In genomic region chr5:111999286-111999685, GRCh38 we compare ENCODE assay signal across 18 cellular contexts.
A peak's percentile ranks its signal among the peaks of the same experiment; 100 is the strongest.
DNase-seq lines count a peak whose midpoint lies in the region; ATAC-seq and TF ChIP-seq lines count a peak whose summit lies in the region.
"Had no signal": no experiment of that assay in that cellular context is flagged by ENCODE, and none has a peak within 500 bp of the region (broad histone marks: within the 10 kb centered on the region; RNA-seq: fewer than 3 reads in every experiment).

No MANE protein-coding gene starts in this region.

- no peaks in the 10 kb centered on the region for H3K79me2 ChIP-seq in GM23248 (ENCODE audit: insufficient read depth)

- peak; percentile 68 for DNase-seq in GM23248
- peak; percentile 49 for DNase-seq in adipocyte (ENCODE audit: low read depth)
- peak; percentile 69 for DNase-seq in fibroblast of the aortic adventitia (ENCODE audit: low read depth)
- DNase-seq in thoracic aorta (ENCODE audit: low spot score) = no peak
- DNase-seq in NCI-H748 treated with DMSO at 0.1 percent for 48 hours (lab: John Stamatoyannopoulos, UW) = no peak
- DNase-seq in CD1c-positive myeloid dendritic cell (ENCODE audit: extremely low spot score) = no peak
- DNase-seq: DMS53; effector CD4-positive, alpha-beta T cell; GOT3; hypothalamus; NCI-H1048; NCI-H2081; NCI-H524 treated with DMSO at 0.1 percent for 48 hours; OCI-M1; small intestine; stimulated activated CD8-positive, alpha-beta memory T cell treated with anti-CD3 and anti-CD28 coated beads, Interleukin-4, amount 100 ng/mL, for 48 hours had no signal

- WGBS in GM23248 (ENCODE audit: low coverage in 1 of 2, low lambda C conversion rate in 2 of 2, missing lambda C conversion rate in 2 of 2), 2 experiments = 33 to 36% methylated on average over 1 of the region's 1 CpG

- H3K4me3 ChIP-seq in GM23248 (no peak overlapping the region), adipocyte (ENCODE audit: low read length) (no peak overlapping the region), fibroblast of the aortic adventitia (ENCODE audit: low read depth, low read length) (no peak overlapping the region), thoracic aorta (no peak overlapping the region)

- H3K27ac ChIP-seq in GM23248 (peak overlapping the region; percentile 86), thoracic aorta (no peak overlapping the region)

- H2AFZ ChIP-seq in GM23248 = no peak overlapping the region

- no peaks in the 10 kb centered on the region for H4K20me1 ChIP-seq in GM23248 (ENCODE audit: insufficient read depth)

- no peak for TF ChIP-seq CTCF in fibroblast of the aortic adventitia (IDR thresholded peaks at IDR 0.05; ENCODE audit: insufficient read depth, low read length)
- no peak for TF ChIP-seq CTCF in thoracic aorta (IDR thresholded peaks at IDR 0.05)

- peak overlapping the region; percentile 27 for H3K4me2 ChIP-seq in GM23248 (ENCODE audit: unreplicated experiment)

- no peaks in the 10 kb centered on the region for H3K36me3 ChIP-seq in GM23248 (ENCODE audit: low read depth)
- no peaks in the 10 kb centered on the region for H3K36me3 ChIP-seq in adipocyte (ENCODE audit: control insufficient read depth, insufficient read depth, low read length, severe bottlenecking)
- H3K36me3 ChIP-seq in thoracic aorta = no peaks in the 10 kb centered on the region

- ATAC-seq in thoracic aorta (ENCODE audit: insufficient number of reproducible peaks, low FRiP score, low read depth) = peak; percentile 43
- no peak for ATAC-seq in HG03108 (IDR thresholded peaks at IDR 0.05; ENCODE audit: unreplicated experiment)
- ATAC-seq: esophagus mucosa had no signal

- 0 out of 2 replicates have a peak, but pooled peaks cover 3% of the 10 kb centered on the region for H3K9me2 ChIP-seq in GM23248 (ENCODE audit: insufficient read depth)

- H3K9me3 ChIP-seq in GM23248 (ENCODE audit: low read depth) = no peaks in the 10 kb centered on the region
- no peaks in the 10 kb centered on the region for H3K9me3 ChIP-seq in adipocyte (ENCODE audit: control insufficient read depth, low read length)
- no peaks in the 10 kb centered on the region for H3K9me3 ChIP-seq in thoracic aorta

- H3K4me1 ChIP-seq in GM23248 (ENCODE audit: insufficient read depth) (peaks cover 63% of the 10 kb centered on the region), adipocyte (ENCODE audit: control insufficient read depth, insufficient read depth, low read length) (peaks cover 34% of the 10 kb centered on the region), thoracic aorta (ENCODE audit: control insufficient read depth in 1 of 2, low read depth in 2 of 2) (no peaks in the 10 kb centered on the region)

- H3K9ac ChIP-seq in GM23248 (peak overlapping the region; percentile 64), adipocyte (ENCODE audit: low read length) (peak overlapping the region; percentile 44)

- peaks cover 50% of the 10 kb centered on the region for H3F3A ChIP-seq in GM23248 (ENCODE audit: insufficient read depth)

- H3K27me3 ChIP-seq in GM23248 (replicated peaks; ENCODE audit: insufficient read depth) = no peaks in the 10 kb centered on the region
- no peaks in the 10 kb centered on the region for H3K27me3 ChIP-seq in adipocyte (replicated peaks; ENCODE audit: control insufficient read depth, insufficient read depth, low read length)
- H3K27me3 ChIP-seq in thoracic aorta (replicated peaks; ENCODE audit: insufficient read depth) = no peaks in the 10 kb centered on the region

- in situ Hi-C loops in GM23248 (cut with MboI) = no loop called here

Comparison
In these comparisons a context has a peak if more than half of its experiments do, and no peak if none do; other contexts are left out.
1. DNase-seq: peak in GM23248 (single experiment), adipocyte (single experiment) and fibroblast of the aortic adventitia (single experiment); none in thoracic aorta (single experiment), NCI-H748 treated with DMSO at 0.1 percent for 48 hours (single experiment) and CD1c-positive myeloid dendritic cell (single experiment).